11 cellular contexts compared by ENCODE assay signal in the genomic region with DNA sequence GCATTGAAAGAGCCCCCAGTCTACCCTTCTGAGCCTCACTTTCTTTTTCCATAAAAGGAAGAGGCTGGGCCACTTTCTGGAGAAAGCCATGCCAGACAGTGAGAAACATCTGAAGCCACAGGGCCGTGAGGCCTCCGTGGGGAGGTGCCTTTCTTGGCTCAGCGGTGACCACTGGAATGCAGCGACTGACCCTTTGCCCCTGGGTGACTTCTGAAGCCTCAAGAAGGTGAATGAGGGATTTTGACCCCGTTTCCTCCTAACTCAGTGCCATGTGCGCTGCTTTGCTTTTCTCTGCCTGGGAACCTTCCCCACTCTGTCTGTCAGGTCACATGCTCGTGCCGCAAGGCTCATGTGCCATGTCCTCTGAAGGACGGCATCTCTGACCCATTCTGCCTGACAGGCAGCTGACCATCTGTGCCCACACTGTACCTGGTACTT. TPM values are rescaled to one million over a fixed set of nuclear protein-coding genes. Genes with fewer than 3 reads are reported as not detected.
DNase-seq lines count a peak whose midpoint lies in the region; ATAC-seq and TF ChIP-seq lines count a peak whose summit lies in the region.
"Had no signal": no experiment of that assay in that cellular context is flagged by ENCODE, and none has a peak within 500 bp of the region (broad histone marks: within the 10 kb centered on the region; RNA-seq: fewer than 3 reads in every experiment).

No MANE protein-coding gene starts in this region.

- peak; percentile 84 for DNase-seq in AG10803 (ENCODE audit: low read depth)
- DNase-seq in cardiac septum (ENCODE audit: low spot score), result peak; percentile 85
- DNase-seq in trophoblast cell, result no peak
- DNase-seq in stimulated activated effector memory CD8-positive, alpha-beta T cell treated with anti-CD3 and anti-CD28 coated beads, Interleukin-12 subunit alpha, Interleukin-12 subunit beta, amount 100 ng/mL, for 72 hours (ENCODE audit: low spot score in 2 of 2), result no peak
- DNase-seq in NCI-H128 (lab: John Stamatoyannopoulos, UW; ENCODE audit: unreplicated experiment), result no peak
- no peak for DNase-seq in 8988T
- no peak for DNase-seq in H7
- DNase-seq: activated CD8-positive, alpha-beta memory T cell treated with anti-CD3 and anti-CD28 coated beads, Interleukin-2, amount 10 ng/mL, durations not matched to agents 7 days and 5 days; effector CD4-positive, alpha-beta T cell; midbrain had no signal

- intact Hi-C loops in cardiac septum (cut with DNase I), result loop anchor here (5.0 kb wide), 3 partner anchors 33 to 247 kb away; no protein-coding TSS in a partner anchor

- no peak overlapping the region for H3K23ac ChIP-seq in trophoblast cell (ENCODE audit: low read length)

- H2AFZ ChIP-seq in trophoblast cell (ENCODE audit: insufficient read depth, low read length, poor library complexity), result no peak overlapping the region

- no peak overlapping the region for H3K4me3 Mint-ChIP-seq in stimulated activated effector memory CD8-positive, alpha-beta T cell treated with anti-CD3 and anti-CD28 coated beads, Interleukin-12 subunit alpha, Interleukin-12 subunit beta, amount 100 ng/mL, for 72 hours
- H3K4me3 Mint-ChIP-seq: activated CD8-positive, alpha-beta memory T cell treated with anti-CD3 and anti-CD28 coated beads, Interleukin-2, amount 10 ng/mL, durations not matched to agents 7 days and 5 days had no signal

- peak overlapping the region; percentile 84 for H2BK5ac ChIP-seq in trophoblast cell (ENCODE audit: low read depth, low read length, poor library complexity)

- H2BK120ac ChIP-seq in trophoblast cell (ENCODE audit: insufficient read depth, low read length, poor library complexity), result peak overlapping the region; percentile 96

- peaks cover 21% of the 10 kb centered on the region for H3K79me1 ChIP-seq in trophoblast cell (ENCODE audit: low read length)

- peak overlapping the region; percentile 95 for H4K91ac ChIP-seq in trophoblast cell (ENCODE audit: low read depth, low read length)

- peaks cover 6% of the 10 kb centered on the region for H3K79me2 ChIP-seq in trophoblast cell (ENCODE audit: control insufficient read depth, insufficient read depth, low read length, poor library complexity)

- no peak overlapping the region for H3K27ac Mint-ChIP-seq in stimulated activated effector memory CD8-positive, alpha-beta T cell treated with anti-CD3 and anti-CD28 coated beads, Interleukin-12 subunit alpha, Interleukin-12 subunit beta, amount 100 ng/mL, for 72 hours
- H3K27ac Mint-ChIP-seq: activated CD8-positive, alpha-beta memory T cell treated with anti-CD3 and anti-CD28 coated beads, Interleukin-2, amount 10 ng/mL, durations not matched to agents 7 days and 5 days had no signal

- peak overlapping the region; percentile 2 for H3K14ac ChIP-seq in trophoblast cell (ENCODE audit: low read length)

- peak overlapping the region; percentile 84 for H2BK12ac ChIP-seq in trophoblast cell (ENCODE audit: low read length)

- H3K4me1 Mint-ChIP-seq in stimulated activated effector memory CD8-positive, alpha-beta T cell treated with anti-CD3 and anti-CD28 coated beads, Interleukin-12 subunit alpha, Interleukin-12 subunit beta, amount 100 ng/mL, for 72 hours, result no peaks in the 10 kb centered on the region

- H4K8ac ChIP-seq in trophoblast cell (ENCODE audit: low read depth, low read length), result peak overlapping the region; percentile 0

- H3K4me3 ChIP-seq in AG10803 (ENCODE audit: low read length) (no peak overlapping the region), trophoblast cell (ENCODE audit: low read depth, low read length) (no peak overlapping the region), H7 (ENCODE audit: insufficient read depth, low read depth, low read length) (no peak overlapping the region)

- no peaks in the 10 kb centered on the region for H3K9me3 ChIP-seq in trophoblast cell (ENCODE audit: insufficient read depth, low read depth, low read length)

- H3K36me3 Mint-ChIP-seq in stimulated activated effector memory CD8-positive, alpha-beta T cell treated with anti-CD3 and anti-CD28 coated beads, Interleukin-12 subunit alpha, Interleukin-12 subunit beta, amount 100 ng/mL, for 72 hours, result no peaks in the 10 kb centered on the region
- H3K36me3 Mint-ChIP-seq: activated CD8-positive, alpha-beta memory T cell treated with anti-CD3 and anti-CD28 coated beads, Interleukin-2, amount 10 ng/mL, durations not matched to agents 7 days and 5 days had no signal

- H3K9me3 Mint-ChIP-seq in stimulated activated effector memory CD8-positive, alpha-beta T cell treated with anti-CD3 and anti-CD28 coated beads, Interleukin-12 subunit alpha, Interleukin-12 subunit beta, amount 100 ng/mL, for 72 hours, result no peaks in the 10 kb centered on the region

- no peak for TF ChIP-seq CTCF in AG10803 (conservative IDR thresholded peaks at IDR 0.05; ENCODE audit: low read length)

- peak overlapping the region; percentile 1 for H3K4me2 ChIP-seq in trophoblast cell (ENCODE audit: low read length)

- peak overlapping the region; percentile 26 for H3K18ac ChIP-seq in trophoblast cell (ENCODE audit: low read length)

- peaks cover 21 to 42% of the 10 kb centered on the region in 2 experiments for H3K4me1 ChIP-seq in trophoblast cell (ENCODE audit: control insufficient read depth in 1 of 2, insufficient read depth in 2 of 2, low read length in 2 of 2)

- peak overlapping the region; percentile 96 for H3K27ac ChIP-seq in angular gyrus (ENCODE audit: low read depth, low read length)
- peak overlapping the region; percentile 88 for H3K27ac ChIP-seq in trophoblast cell (ENCODE audit: low read depth, low read length)

- WGBS in trophoblast cell (ENCODE audit: extremely low coverage, insufficient coverage, insufficient read length), result no CpG with 5 or more reads among the region's 9 CpGs

- H3K27me3 ChIP-seq in trophoblast cell (ENCODE audit: insufficient read depth, low read length) (no peaks in the 10 kb centered on the region), H7 (ENCODE audit: control insufficient read depth, insufficient read depth, low read length) (peaks cover 2% of the 10 kb centered on the region; the same call in 1 of the 2 replicates)

- ATAC-seq in stimulated activated effector memory CD8-positive, alpha-beta T cell treated with anti-CD3 and anti-CD28 coated beads, Interleukin-12 subunit alpha, Interleukin-12 subunit beta, amount 100 ng/mL, for 72 hours, result no peak
- ATAC-seq: activated CD8-positive, alpha-beta memory T cell treated with anti-CD3 and anti-CD28 coated beads, Interleukin-2, amount 10 ng/mL, durations not matched to agents 7 days and 5 days had no signal

- no peak overlapping the region for H3K9ac ChIP-seq in trophoblast cell (ENCODE audit: low read length)

- no peak overlapping the region for H2AK5ac ChIP-seq in trophoblast cell (ENCODE audit: low read length)

- H3K36me3 ChIP-seq in trophoblast cell (ENCODE audit: control insufficient read depth in 1 of 2, insufficient read depth in 2 of 2, low read length in 2 of 2) (no peaks in the 10 kb centered on the region), H7 (replicated peaks; ENCODE audit: control insufficient read depth, insufficient read depth, low read length) (no peaks in the 10 kb centered on the region)

- no peak overlapping the region for H3K4ac ChIP-seq in trophoblast cell (ENCODE audit: low read depth, low read length)

- no peak overlapping the region for H4K12ac ChIP-seq in trophoblast cell (ENCODE audit: low read depth, low read length)

RNA-seq across cellular contexts. Expression of gene A3GALT2, which starts 44.7 kb away (rescaled TPM):
- total RNA-seq in cardiac septum, result not detected
- polyA plus RNA-seq in trophoblast cell (2013), result not detected in 2 replicates
- total RNA-seq in H7 (2014; rRNA removed; shearing (Covaris generic)), result not detected in 2 replicates
- total RNA-seq: activated CD8-positive, alpha-beta memory T cell treated with anti-CD3 and anti-CD28 coated beads, Interleukin-2, amount 10 ng/mL, durations not matched to agents 7 days and 5 days had no signal

Comparison
In these comparisons a context has a peak if more than half of its experiments do, and no peak if none do; other contexts are left out.
1. DNase-seq: peak in AG10803 (single experiment) and cardiac septum (single experiment); none in trophoblast cell (0 of 2), stimulated activated effector memory CD8-positive, alpha-beta T cell treated with anti-CD3 and anti-CD28 coated beads, Interleukin-12 subunit alpha, Interleukin-12 subunit beta, amount 100 ng/mL, for 72 hours (0 of 2), NCI-H128 (single experiment), 8988T (single experiment) and H7 (single experiment).